9 cellular contexts compared by ENCODE assay signal in genomic region chr7:975702-976473, GRCh38. TPM values are rescaled to one million over a fixed set of nuclear protein-coding genes. Genes with fewer than 3 reads are reported as not detected.
A peak's percentile ranks its signal among the peaks of the same experiment; 100 is the strongest.
DNase-seq lines count a peak whose midpoint lies in the region; ATAC-seq and TF ChIP-seq lines count a peak whose summit lies in the region.
"Had no signal": no experiment of that assay in that cellular context is flagged by ENCODE, and none has a peak within 500 bp of the region (broad histone marks: within the 10 kb centered on the region; RNA-seq: fewer than 3 reads in every experiment).

No MANE protein-coding gene starts in this region.

- H3K9me3 Mint-ChIP-seq in natural killer cell treated with Interleukin-12 subunit alpha and Interleukin-12 subunit beta and Interleukin-15 and Interleukin-18, amount 100 ng/mL, for 72 hours, result no peaks in the 10 kb centered on the region

- H3K4me1 ChIP-seq in HUES64 (ENCODE audit: insufficient read depth, low read length), result peaks cover 4% of the 10 kb centered on the region

- H3K36me3 ChIP-seq in HUES64 (ENCODE audit: insufficient read depth, low read length), result peaks cover 22% of the 10 kb centered on the region

- H3K27me3 Mint-ChIP-seq in natural killer cell treated with Interleukin-12 subunit alpha and Interleukin-12 subunit beta and Interleukin-15 and Interleukin-18, amount 100 ng/mL, for 72 hours, result no peaks in the 10 kb centered on the region

- H3K27ac Mint-ChIP-seq in natural killer cell treated with Interleukin-12 subunit alpha and Interleukin-12 subunit beta and Interleukin-15 and Interleukin-18, amount 100 ng/mL, for 72 hours, result peak overlapping the region; percentile 81 to 93

- no peak for TF ChIP-seq CTCF in AG04450 (IDR thresholded peaks at IDR 0.05; ENCODE audit: low read depth, low read length)

- H3K4me1 Mint-ChIP-seq in natural killer cell treated with Interleukin-12 subunit alpha and Interleukin-12 subunit beta and Interleukin-15 and Interleukin-18, amount 100 ng/mL, for 72 hours (ENCODE audit: low read depth in 2 of 2), result peaks cover 15 to 18% of the 10 kb centered on the region in 2 donors

- no peaks in the 10 kb centered on the region for H3K27me3 ChIP-seq in AG04450 (ENCODE audit: control insufficient read depth, insufficient read depth, low read length)
- H3K27me3 ChIP-seq in HUES64 (ENCODE audit: insufficient read depth, low read length), result no peaks in the 10 kb centered on the region

- POLR2A ChIA-PET in AG04450 (lab: Yijun Ruan, JAX), result interaction anchor here (0.5 to 2.0 kb wide), 5 partner anchors 10 to 99 kb away, joined by 3 to 9 read pairs (median 4); partner anchors contain the start of gene GET4

- DNase-seq in AG04450 (ENCODE audit: low read depth, low spot score) (no peak), pons (ENCODE audit: low spot score) (no peak)
- no peak for DNase-seq in natural killer cell treated with Interleukin-12 subunit alpha and Interleukin-12 subunit beta and Interleukin-15 and Interleukin-18, amount 100 ng/mL, for 72 hours (ENCODE audit: low spot score)
- no peak for DNase-seq in effector CD4-positive, alpha-beta T cell
- DNase-seq in activated CD4-positive, CD25-positive, alpha-beta regulatory T cell treated with anti-CD3 and anti-CD28 coated beads, Interleukin-2, amount 50 U/mL, for 72 hours, result no peak

- H3K36me3 Mint-ChIP-seq in natural killer cell treated with Interleukin-12 subunit alpha and Interleukin-12 subunit beta and Interleukin-15 and Interleukin-18, amount 100 ng/mL, for 72 hours, result peaks cover 5% of the 10 kb centered on the region

- H3K9ac ChIP-seq in HUES64 (ENCODE audit: low read depth, low read length), result no peak overlapping the region

- 56% methylated on average over 28 of the region's 28 CpGs for WGBS in HUES64

- no peak for ATAC-seq in natural killer cell treated with Interleukin-12 subunit alpha and Interleukin-12 subunit beta and Interleukin-15 and Interleukin-18, amount 100 ng/mL, for 72 hours
- no peak for ATAC-seq in GM21526 (IDR thresholded peaks at IDR 0.05; ENCODE audit: low FRiP score, unreplicated experiment)

- H3K27ac ChIP-seq in AG04450 (ENCODE audit: low read depth, low read length), result no peak overlapping the region
- no peak overlapping the region for H3K27ac ChIP-seq in HUES64 (ENCODE audit: low read depth, low read length)
- peak overlapping the region; percentile 23 for H3K27ac ChIP-seq in cingulate gyrus (ENCODE audit: low read depth, low read length)

- H3K4me3 ChIP-seq in AG04450 (ENCODE audit: low read depth, low read length), result peak overlapping the region; percentile 59
- H3K4me3 ChIP-seq in HUES64 (ENCODE audit: low read length), result peak overlapping the region; percentile 98

- H3K9me3 ChIP-seq in AG04450 (ENCODE audit: control insufficient read depth, insufficient read depth, low read length), result no peaks in the 10 kb centered on the region; the same call in 1 of the 2 replicates
- H3K9me3 ChIP-seq in HUES64 (ENCODE audit: insufficient read depth, low read depth, low read length), result no peaks in the 10 kb centered on the region

- CTCF ChIA-PET in AG04450 (lab: Charles Lee), result interaction anchor here (1.0 to 3.6 kb wide), 3 partner anchors 12 to 110 kb away, joined by 3 to 22 read pairs (median 3); no protein-coding TSS in a partner anchor

- peak overlapping the region; percentile 95 for H3K4me3 Mint-ChIP-seq in natural killer cell treated with Interleukin-12 subunit alpha and Interleukin-12 subunit beta and Interleukin-15 and Interleukin-18, amount 100 ng/mL, for 72 hours

RNA-seq across cellular contexts. Expression of gene COX19, which starts 0.5 kb away (rescaled TPM):
- 6.5 and 6.8 TPM in 2 replicates for polyA plus RNA-seq in AG04450 (2011; rRNA removed)
- polyA minus RNA-seq in AG04450 (2011; rRNA and poly(A)+ RNA removed), result 3.3 and 5.3 TPM in 2 replicates
- polyA plus RNA-seq in HUES64 (2013, experiment 1 of 2), result 5.8 TPM
- 7.0 TPM for polyA plus RNA-seq in HUES64 (2013, experiment 2 of 2)
- total RNA-seq in natural killer cell treated with Interleukin-12 subunit alpha and Interleukin-12 subunit beta and Interleukin-15 and Interleukin-18, amount 100 ng/mL, for 72 hours, result 10 to 100 TPM; 17.2 to 19.9 TPM

RNA-seq across cellular contexts. Expression of gene CYP2W1, which starts 7.1 kb away (rescaled TPM):
- not detected in 2 replicates for polyA plus RNA-seq in AG04450 (2011; rRNA removed)
- not detected in 2 replicates for polyA minus RNA-seq in AG04450 (2011; rRNA and poly(A)+ RNA removed)
- polyA plus RNA-seq in HUES64 (2013, experiment 1 of 2), result not detected
- not detected for polyA plus RNA-seq in HUES64 (2013, experiment 2 of 2)
- total RNA-seq in natural killer cell treated with Interleukin-12 subunit alpha and Interleukin-12 subunit beta and Interleukin-15 and Interleukin-18, amount 100 ng/mL, for 72 hours, result not detected
- total RNA-seq: HT1080 had no signal

RNA-seq across cellular contexts. Expression of gene ADAP1, which starts 21.4 kb away (rescaled TPM):
- polyA plus RNA-seq in AG04450 (2011; rRNA removed), result 0.87 and 0.89 TPM in 2 replicates
- 1.6 and 1.8 TPM in 2 replicates for polyA minus RNA-seq in AG04450 (2011; rRNA and poly(A)+ RNA removed)
- 1.7 TPM for polyA plus RNA-seq in HUES64 (2013, experiment 1 of 2)
- 1.6 TPM for polyA plus RNA-seq in HUES64 (2013, experiment 2 of 2)
- 100 to 1,000 TPM in 1 of 2 donors, 10 to 100 TPM in 1; 70.6 to 161 TPM for total RNA-seq in natural killer cell treated with Interleukin-12 subunit alpha and Interleukin-12 subunit beta and Interleukin-15 and Interleukin-18, amount 100 ng/mL, for 72 hours
